1 cellular context compared by ENCODE assay signal in the genomic region with DNA sequence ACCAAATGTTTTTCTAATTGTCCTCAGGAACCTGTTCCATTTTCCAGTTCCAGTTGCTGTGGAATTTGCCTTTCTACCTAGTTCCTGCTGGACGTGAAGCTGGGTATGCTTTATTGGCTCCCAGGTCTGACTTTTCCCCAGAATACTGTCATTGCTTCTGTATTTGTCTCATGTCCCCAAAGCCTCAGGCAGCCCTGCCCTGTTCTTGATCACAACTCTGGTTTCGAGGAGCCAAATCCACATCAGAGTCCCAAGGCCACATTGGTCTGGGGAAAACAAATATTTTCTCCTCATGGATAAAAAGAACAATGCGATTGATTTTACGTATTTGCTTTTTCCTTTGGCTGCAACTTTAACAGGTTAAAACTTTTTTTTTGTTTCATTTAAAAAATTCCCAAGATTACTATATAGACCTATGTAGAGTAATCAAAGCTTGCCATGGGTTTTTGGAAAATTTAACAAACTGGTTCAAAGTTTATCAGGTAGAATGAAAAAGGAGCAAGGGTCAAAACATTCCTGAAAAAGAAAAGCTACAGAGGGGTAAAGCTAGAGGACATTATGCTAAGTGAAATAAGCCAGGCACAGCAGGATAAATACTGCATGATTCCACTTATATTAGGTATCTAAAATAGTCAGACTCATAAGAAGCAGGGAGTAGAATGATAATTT.
TF ChIP-seq lines count a peak whose summit lies in the region.

No MANE protein-coding gene starts in this region.

TF ChIP-seq in HepG2, 621 proteins besides CTCF, POLR2A, EP300 and RAD21 (continued from another document and continues in another):
- TF ChIP-seq ZNF839 (CRISPR knock-in tag; IDR thresholded peaks at IDR 0.05; ENCODE audit: borderline replicate concordance) (no peak), IKZF4 (CRISPR knock-in tag; IDR thresholded peaks at IDR 0.05; ENCODE audit: borderline replicate concordance, low read depth, not compliant biosample characterization) (no peak), ZNF615 (CRISPR knock-in tag; IDR thresholded peaks at IDR 0.05; ENCODE audit: borderline replicate concordance) (no peak), STAG1 (CRISPR knock-in tag; IDR thresholded peaks at IDR 0.05) (no peak), ZNF674 (CRISPR knock-in tag; IDR thresholded peaks at IDR 0.05; ENCODE audit: low read depth) (no peak), FOXA1 (IDR thresholded peaks at IDR 0.05) (no peak), FOXA1 (CRISPR knock-in tag; IDR thresholded peaks at IDR 0.05) (no peak), MAFF (IDR thresholded peaks at IDR 0.05; ENCODE audit: low read depth, low read length) (no peak), ZNF292 (CRISPR knock-in tag; IDR thresholded peaks at IDR 0.05; ENCODE audit: borderline replicate concordance, low read depth) (no peak), HNRNPL (IDR thresholded peaks at IDR 0.05; ENCODE audit: low read depth, low read length) (no peak), CEBPB (IDR thresholded peaks at IDR 0.05; ENCODE audit: borderline replicate concordance, low read depth, low read length) (no peak), SOX6 (IDR thresholded peaks at IDR 0.05) (no peak), SOX6 (CRISPR knock-in tag; IDR thresholded peaks at IDR 0.05) (peak; percentile 43; the same call in 1 of the 2 replicates), ZNF333 (CRISPR knock-in tag; IDR thresholded peaks at IDR 0.05; ENCODE audit: borderline replicate concordance) (no peak), SATB2 (CRISPR knock-in tag; IDR thresholded peaks at IDR 0.05) (no peak), THYN1 (CRISPR knock-in tag; IDR thresholded peaks at IDR 0.05; ENCODE audit: borderline replicate concordance, low read depth) (no peak), ATF1 (CRISPR knock-in tag; IDR thresholded peaks at IDR 0.05) (no peak), ZNF160 (CRISPR knock-in tag; IDR thresholded peaks at IDR 0.05) (no peak), ZMAT3 (CRISPR knock-in tag; conservative IDR thresholded peaks at IDR 0.05) (no peak), ZNF30 (CRISPR knock-in tag; IDR thresholded peaks at IDR 0.05) (no peak), RXRA (CRISPR knock-in tag; IDR thresholded peaks at IDR 0.05) (no peak), CCAR2 (optimal IDR thresholded peaks at IDR 0.05; ENCODE audit: low read depth, low read length) (no peak), ZNF138 (CRISPR knock-in tag; IDR thresholded peaks at IDR 0.05; ENCODE audit: low read depth) (no peak), AGO1 (IDR thresholded peaks at IDR 0.05; ENCODE audit: low read depth, low read length, poor library complexity, severe bottlenecking) (no peak)
- TF ChIP-seq, protein P1, sequence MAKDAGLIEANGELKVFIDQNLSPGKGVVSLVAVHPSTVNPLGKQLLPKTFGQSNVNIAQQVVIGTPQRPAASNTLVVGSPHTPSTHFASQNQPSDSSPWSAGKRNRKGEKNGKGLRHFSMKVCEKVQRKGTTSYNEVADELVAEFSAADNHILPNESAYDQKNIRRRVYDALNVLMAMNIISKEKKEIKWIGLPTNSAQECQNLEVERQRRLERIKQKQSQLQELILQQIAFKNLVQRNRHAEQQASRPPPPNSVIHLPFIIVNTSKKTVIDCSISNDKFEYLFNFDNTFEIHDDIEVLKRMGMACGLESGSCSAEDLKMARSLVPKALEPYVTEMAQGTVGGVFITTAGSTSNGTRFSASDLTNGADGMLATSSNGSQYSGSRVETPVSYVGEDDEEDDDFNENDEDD (CRISPR knock-in tag; IDR thresholded peaks at IDR 0.05; ENCODE audit: borderline replicate concordance) = no peak
- TF ChIP-seq, protein P2, sequence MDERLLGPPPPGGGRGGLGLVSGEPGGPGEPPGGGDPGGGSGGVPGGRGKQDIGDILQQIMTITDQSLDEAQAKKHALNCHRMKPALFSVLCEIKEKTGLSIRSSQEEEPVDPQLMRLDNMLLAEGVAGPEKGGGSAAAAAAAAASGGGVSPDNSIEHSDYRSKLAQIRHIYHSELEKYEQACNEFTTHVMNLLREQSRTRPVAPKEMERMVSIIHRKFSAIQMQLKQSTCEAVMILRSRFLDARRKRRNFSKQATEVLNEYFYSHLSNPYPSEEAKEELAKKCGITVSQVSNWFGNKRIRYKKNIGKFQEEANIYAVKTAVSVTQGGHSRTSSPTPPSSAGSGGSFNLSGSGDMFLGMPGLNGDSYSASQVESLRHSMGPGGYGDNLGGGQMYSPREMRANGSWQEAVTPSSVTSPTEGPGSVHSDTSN (CRISPR knock-in tag; IDR thresholded peaks at IDR 0.05) = no peak
- TF ChIP-seq, protein P3, sequence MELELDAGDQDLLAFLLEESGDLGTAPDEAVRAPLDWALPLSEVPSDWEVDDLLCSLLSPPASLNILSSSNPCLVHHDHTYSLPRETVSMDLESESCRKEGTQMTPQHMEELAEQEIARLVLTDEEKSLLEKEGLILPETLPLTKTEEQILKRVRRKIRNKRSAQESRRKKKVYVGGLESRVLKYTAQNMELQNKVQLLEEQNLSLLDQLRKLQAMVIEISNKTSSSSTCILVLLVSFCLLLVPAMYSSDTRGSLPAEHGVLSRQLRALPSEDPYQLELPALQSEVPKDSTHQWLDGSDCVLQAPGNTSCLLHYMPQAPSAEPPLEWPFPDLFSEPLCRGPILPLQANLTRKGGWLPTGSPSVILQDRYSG (CRISPR knock-in tag; IDR thresholded peaks at IDR 0.05) = no peak
- TF ChIP-seq, protein P4, sequence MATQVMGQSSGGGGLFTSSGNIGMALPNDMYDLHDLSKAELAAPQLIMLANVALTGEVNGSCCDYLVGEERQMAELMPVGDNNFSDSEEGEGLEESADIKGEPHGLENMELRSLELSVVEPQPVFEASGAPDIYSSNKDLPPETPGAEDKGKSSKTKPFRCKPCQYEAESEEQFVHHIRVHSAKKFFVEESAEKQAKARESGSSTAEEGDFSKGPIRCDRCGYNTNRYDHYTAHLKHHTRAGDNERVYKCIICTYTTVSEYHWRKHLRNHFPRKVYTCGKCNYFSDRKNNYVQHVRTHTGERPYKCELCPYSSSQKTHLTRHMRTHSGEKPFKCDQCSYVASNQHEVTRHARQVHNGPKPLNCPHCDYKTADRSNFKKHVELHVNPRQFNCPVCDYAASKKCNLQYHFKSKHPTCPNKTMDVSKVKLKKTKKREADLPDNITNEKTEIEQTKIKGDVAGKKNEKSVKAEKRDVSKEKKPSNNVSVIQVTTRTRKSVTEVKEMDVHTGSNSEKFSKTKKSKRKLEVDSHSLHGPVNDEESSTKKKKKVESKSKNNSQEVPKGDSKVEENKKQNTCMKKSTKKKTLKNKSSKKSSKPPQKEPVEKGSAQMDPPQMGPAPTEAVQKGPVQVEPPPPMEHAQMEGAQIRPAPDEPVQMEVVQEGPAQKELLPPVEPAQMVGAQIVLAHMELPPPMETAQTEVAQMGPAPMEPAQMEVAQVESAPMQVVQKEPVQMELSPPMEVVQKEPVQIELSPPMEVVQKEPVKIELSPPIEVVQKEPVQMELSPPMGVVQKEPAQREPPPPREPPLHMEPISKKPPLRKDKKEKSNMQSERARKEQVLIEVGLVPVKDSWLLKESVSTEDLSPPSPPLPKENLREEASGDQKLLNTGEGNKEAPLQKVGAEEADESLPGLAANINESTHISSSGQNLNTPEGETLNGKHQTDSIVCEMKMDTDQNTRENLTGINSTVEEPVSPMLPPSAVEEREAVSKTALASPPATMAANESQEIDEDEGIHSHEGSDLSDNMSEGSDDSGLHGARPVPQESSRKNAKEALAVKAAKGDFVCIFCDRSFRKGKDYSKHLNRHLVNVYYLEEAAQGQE (IDR thresholded peaks at IDR 0.05; ENCODE audit: borderline replicate concordance in 1 of 2, low read depth in 1 of 2, low read length in 2 of 2) = no peak
- TF ChIP-seq, protein P5, sequence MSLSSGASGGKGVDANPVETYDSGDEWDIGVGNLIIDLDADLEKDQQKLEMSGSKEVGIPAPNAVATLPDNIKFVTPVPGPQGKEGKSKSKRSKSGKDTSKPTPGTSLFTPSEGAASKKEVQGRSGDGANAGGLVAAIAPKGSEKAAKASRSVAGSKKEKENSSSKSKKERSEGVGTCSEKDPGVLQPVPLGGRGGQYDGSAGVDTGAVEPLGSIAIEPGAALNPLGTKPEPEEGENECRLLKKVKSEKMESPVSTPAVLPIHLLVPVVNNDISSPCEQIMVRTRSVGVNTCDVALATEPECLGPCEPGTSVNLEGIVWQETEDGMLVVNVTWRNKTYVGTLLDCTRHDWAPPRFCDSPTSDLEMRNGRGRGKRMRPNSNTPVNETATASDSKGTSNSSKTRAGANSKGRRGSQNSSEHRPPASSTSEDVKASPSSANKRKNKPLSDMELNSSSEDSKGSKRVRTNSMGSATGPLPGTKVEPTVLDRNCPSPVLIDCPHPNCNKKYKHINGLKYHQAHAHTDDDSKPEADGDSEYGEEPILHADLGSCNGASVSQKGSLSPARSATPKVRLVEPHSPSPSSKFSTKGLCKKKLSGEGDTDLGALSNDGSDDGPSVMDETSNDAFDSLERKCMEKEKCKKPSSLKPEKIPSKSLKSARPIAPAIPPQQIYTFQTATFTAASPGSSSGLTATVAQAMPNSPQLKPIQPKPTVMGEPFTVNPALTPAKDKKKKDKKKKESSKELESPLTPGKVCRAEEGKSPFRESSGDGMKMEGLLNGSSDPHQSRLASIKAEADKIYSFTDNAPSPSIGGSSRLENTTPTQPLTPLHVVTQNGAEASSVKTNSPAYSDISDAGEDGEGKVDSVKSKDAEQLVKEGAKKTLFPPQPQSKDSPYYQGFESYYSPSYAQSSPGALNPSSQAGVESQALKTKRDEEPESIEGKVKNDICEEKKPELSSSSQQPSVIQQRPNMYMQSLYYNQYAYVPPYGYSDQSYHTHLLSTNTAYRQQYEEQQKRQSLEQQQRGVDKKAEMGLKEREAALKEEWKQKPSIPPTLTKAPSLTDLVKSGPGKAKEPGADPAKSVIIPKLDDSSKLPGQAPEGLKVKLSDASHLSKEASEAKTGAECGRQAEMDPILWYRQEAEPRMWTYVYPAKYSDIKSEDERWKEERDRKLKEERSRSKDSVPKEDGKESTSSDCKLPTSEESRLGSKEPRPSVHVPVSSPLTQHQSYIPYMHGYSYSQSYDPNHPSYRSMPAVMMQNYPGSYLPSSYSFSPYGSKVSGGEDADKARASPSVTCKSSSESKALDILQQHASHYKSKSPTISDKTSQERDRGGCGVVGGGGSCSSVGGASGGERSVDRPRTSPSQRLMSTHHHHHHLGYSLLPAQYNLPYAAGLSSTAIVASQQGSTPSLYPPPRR (CRISPR knock-in tag; IDR thresholded peaks at IDR 0.05; ENCODE audit: borderline replicate concordance) = 0 out of 2 replicates have a peak, but pooled peaks have one; percentile 15
- TF ChIP-seq, protein P6, sequence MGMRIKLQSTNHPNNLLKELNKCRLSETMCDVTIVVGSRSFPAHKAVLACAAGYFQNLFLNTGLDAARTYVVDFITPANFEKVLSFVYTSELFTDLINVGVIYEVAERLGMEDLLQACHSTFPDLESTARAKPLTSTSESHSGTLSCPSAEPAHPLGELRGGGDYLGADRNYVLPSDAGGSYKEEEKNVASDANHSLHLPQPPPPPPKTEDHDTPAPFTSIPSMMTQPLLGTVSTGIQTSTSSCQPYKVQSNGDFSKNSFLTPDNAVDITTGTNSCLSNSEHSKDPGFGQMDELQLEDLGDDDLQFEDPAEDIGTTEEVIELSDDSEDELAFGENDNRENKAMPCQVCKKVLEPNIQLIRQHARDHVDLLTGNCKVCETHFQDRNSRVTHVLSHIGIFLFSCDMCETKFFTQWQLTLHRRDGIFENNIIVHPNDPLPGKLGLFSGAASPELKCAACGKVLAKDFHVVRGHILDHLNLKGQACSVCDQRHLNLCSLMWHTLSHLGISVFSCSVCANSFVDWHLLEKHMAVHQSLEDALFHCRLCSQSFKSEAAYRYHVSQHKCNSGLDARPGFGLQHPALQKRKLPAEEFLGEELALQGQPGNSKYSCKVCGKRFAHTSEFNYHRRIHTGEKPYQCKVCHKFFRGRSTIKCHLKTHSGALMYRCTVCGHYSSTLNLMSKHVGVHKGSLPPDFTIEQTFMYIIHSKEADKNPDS (CRISPR knock-in tag; IDR thresholded peaks at IDR 0.05) = no peak
- TF ChIP-seq, protein P7, sequence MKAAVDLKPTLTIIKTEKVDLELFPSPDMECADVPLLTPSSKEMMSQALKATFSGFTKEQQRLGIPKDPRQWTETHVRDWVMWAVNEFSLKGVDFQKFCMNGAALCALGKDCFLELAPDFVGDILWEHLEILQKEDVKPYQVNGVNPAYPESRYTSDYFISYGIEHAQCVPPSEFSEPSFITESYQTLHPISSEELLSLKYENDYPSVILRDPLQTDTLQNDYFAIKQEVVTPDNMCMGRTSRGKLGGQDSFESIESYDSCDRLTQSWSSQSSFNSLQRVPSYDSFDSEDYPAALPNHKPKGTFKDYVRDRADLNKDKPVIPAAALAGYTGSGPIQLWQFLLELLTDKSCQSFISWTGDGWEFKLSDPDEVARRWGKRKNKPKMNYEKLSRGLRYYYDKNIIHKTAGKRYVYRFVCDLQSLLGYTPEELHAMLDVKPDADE (CRISPR knock-in tag; IDR thresholded peaks at IDR 0.05) = no peak
- TF ChIP-seq, protein P8, sequence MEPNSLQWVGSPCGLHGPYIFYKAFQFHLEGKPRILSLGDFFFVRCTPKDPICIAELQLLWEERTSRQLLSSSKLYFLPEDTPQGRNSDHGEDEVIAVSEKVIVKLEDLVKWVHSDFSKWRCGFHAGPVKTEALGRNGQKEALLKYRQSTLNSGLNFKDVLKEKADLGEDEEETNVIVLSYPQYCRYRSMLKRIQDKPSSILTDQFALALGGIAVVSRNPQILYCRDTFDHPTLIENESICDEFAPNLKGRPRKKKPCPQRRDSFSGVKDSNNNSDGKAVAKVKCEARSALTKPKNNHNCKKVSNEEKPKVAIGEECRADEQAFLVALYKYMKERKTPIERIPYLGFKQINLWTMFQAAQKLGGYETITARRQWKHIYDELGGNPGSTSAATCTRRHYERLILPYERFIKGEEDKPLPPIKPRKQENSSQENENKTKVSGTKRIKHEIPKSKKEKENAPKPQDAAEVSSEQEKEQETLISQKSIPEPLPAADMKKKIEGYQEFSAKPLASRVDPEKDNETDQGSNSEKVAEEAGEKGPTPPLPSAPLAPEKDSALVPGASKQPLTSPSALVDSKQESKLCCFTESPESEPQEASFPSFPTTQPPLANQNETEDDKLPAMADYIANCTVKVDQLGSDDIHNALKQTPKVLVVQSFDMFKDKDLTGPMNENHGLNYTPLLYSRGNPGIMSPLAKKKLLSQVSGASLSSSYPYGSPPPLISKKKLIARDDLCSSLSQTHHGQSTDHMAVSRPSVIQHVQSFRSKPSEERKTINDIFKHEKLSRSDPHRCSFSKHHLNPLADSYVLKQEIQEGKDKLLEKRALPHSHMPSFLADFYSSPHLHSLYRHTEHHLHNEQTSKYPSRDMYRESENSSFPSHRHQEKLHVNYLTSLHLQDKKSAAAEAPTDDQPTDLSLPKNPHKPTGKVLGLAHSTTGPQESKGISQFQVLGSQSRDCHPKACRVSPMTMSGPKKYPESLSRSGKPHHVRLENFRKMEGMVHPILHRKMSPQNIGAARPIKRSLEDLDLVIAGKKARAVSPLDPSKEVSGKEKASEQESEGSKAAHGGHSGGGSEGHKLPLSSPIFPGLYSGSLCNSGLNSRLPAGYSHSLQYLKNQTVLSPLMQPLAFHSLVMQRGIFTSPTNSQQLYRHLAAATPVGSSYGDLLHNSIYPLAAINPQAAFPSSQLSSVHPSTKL (CRISPR knock-in tag; IDR thresholded peaks at IDR 0.05) = no peak
- TF ChIP-seq, protein P9, sequence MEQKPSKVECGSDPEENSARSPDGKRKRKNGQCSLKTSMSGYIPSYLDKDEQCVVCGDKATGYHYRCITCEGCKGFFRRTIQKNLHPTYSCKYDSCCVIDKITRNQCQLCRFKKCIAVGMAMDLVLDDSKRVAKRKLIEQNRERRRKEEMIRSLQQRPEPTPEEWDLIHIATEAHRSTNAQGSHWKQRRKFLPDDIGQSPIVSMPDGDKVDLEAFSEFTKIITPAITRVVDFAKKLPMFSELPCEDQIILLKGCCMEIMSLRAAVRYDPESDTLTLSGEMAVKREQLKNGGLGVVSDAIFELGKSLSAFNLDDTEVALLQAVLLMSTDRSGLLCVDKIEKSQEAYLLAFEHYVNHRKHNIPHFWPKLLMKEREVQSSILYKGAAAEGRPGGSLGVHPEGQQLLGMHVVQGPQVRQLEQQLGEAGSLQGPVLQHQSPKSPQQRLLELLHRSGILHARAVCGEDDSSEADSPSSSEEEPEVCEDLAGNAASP (CRISPR knock-in tag; IDR thresholded peaks at IDR 0.05; ENCODE audit: borderline replicate concordance) = no peak
